Comparison of ENCODE assay signal across 8 cellular contexts in genomic region chr1:114780344-114781226, GRCh38. TPM values are rescaled to one million over a fixed set of nuclear protein-coding genes. Genes with fewer than 3 reads are reported as not detected.
DNase-seq lines count a peak whose midpoint lies in the region; ATAC-seq and TF ChIP-seq lines count a peak whose summit lies in the region.

SIKE1 (minus strand) TSS chr1:114780685; CDS start chr1:114780607, 78 bp downstream.

- peak within 1 kb of the TSS; percentile 96 to 100 (median 98) for H3K4me3 Mint-ChIP-seq in CD4-positive, CD25-positive, alpha-beta regulatory T cell
- peak within 1 kb of the TSS; percentile 98 for H3K4me3 Mint-ChIP-seq in activated CD4-positive, alpha-beta memory T cell treated with anti-CD3 and anti-CD28 coated beads, Interleukin-2, amount 10 ng/mL, durations not matched to agents 7 days and 5 days

- DNase-seq in CD4-positive, CD25-positive, alpha-beta regulatory T cell = peak; percentile 94 to 97 (median 95)
- DNase-seq in HK-2 (ENCODE audit: unreplicated experiment) (peak; percentile 95), NCI-H82 treated with DMSO at 0.1 percent for 48 hours (lab: John Stamatoyannopoulos, UW; ENCODE audit: unreplicated experiment) (peak; percentile 91), ecto neural progenitor cell (ENCODE audit: low spot score) (peak; percentile 93), lower leg skin (ENCODE audit: low spot score in 2 of 2) (peak; percentile 91 to 97)
- peak; percentile 96 for DNase-seq in activated CD4-positive, alpha-beta memory T cell treated with anti-CD3 and anti-CD28 coated beads, Interleukin-2, amount 10 ng/mL, durations not matched to agents 7 days and 5 days
- DNase-seq in stimulated activated CD4-positive, alpha-beta T cell treated with anti-CD3 and anti-CD28 coated beads, Interleukin-4, amount 100 ng/mL, for 48 hours (ENCODE audit: low read depth in 2 of 2) = peak; percentile 80 to 92

- H3K27me3 ChIP-seq in CD4-positive, CD25-positive, alpha-beta regulatory T cell (ENCODE audit: control insufficient read depth, insufficient read depth, low read length) = no peaks in the 10 kb centered on the region

- POLR2A ChIA-PET in activated CD4-positive, alpha-beta memory T cell treated with anti-CD3 and anti-CD28 coated beads, Interleukin-2, amount 10 ng/mL, durations not matched to agents 7 days and 5 days (lab: Charles Lee) = interaction anchor here (0.7 to 5.7 kb wide), 8 partner anchors 10 to 64 kb away, joined by 3 to 56 read pairs (median 4); partner anchors contain the start of genes CSDE1 and NRAS

- CTCF ChIA-PET in activated CD4-positive, alpha-beta memory T cell treated with anti-CD3 and anti-CD28 coated beads, Interleukin-2, amount 10 ng/mL, durations not matched to agents 7 days and 5 days (lab: Charles Lee) = interaction anchor here (1.2 to 1.8 kb wide), 3 partner anchors 25 to 273 kb away, joined by 3 to 5 read pairs (median 4); no protein-coding TSS in a partner anchor

- peaks cover 15% of the 10 kb centered on the region for H3K36me3 Mint-ChIP-seq in CD4-positive, CD25-positive, alpha-beta regulatory T cell
- peaks cover 36% of the 10 kb centered on the region for H3K36me3 Mint-ChIP-seq in activated CD4-positive, alpha-beta memory T cell treated with anti-CD3 and anti-CD28 coated beads, Interleukin-2, amount 10 ng/mL, durations not matched to agents 7 days and 5 days (ENCODE audit: low read depth)

- H3K4me1 ChIP-seq in CD4-positive, CD25-positive, alpha-beta regulatory T cell (ENCODE audit: control insufficient read depth, insufficient read depth, low read length, poor library complexity, severe bottlenecking) = peaks cover 15% of the 10 kb centered on the region

- H3K27ac Mint-ChIP-seq in CD4-positive, CD25-positive, alpha-beta regulatory T cell = peak within 1 kb of the TSS; percentile 98 to 100 (median 99)
- peak within 1 kb of the TSS; percentile 95 for H3K27ac Mint-ChIP-seq in activated CD4-positive, alpha-beta memory T cell treated with anti-CD3 and anti-CD28 coated beads, Interleukin-2, amount 10 ng/mL, durations not matched to agents 7 days and 5 days

- peaks cover 0 to 3% (median 0%) of the 10 kb centered on the region in 7 donors for H3K9me3 Mint-ChIP-seq in CD4-positive, CD25-positive, alpha-beta regulatory T cell
- H3K9me3 Mint-ChIP-seq in activated CD4-positive, alpha-beta memory T cell treated with anti-CD3 and anti-CD28 coated beads, Interleukin-2, amount 10 ng/mL, durations not matched to agents 7 days and 5 days = no peaks in the 10 kb centered on the region

- peak within 1 kb of the TSS; percentile 98 for H3K4me3 ChIP-seq in CD4-positive, CD25-positive, alpha-beta regulatory T cell (ENCODE audit: low read depth, low read length)
- peak within 1 kb of the TSS; percentile 71 for H3K4me3 ChIP-seq in lower leg skin (ENCODE audit: low read depth, poor library complexity, severe bottlenecking)

- peaks cover 19 to 37% (median 27%) of the 10 kb centered on the region in 4 donors for H3K4me1 Mint-ChIP-seq in CD4-positive, CD25-positive, alpha-beta regulatory T cell
- H3K4me1 Mint-ChIP-seq in activated CD4-positive, alpha-beta memory T cell treated with anti-CD3 and anti-CD28 coated beads, Interleukin-2, amount 10 ng/mL, durations not matched to agents 7 days and 5 days = peaks cover 30% of the 10 kb centered on the region

- peak within 1 kb of the TSS; percentile 91 for H3K27ac ChIP-seq in CD4-positive, CD25-positive, alpha-beta regulatory T cell (ENCODE audit: insufficient read depth, low read length, poor library complexity, severe bottlenecking)

- H3K27me3 Mint-ChIP-seq in CD4-positive, CD25-positive, alpha-beta regulatory T cell = no peaks in the 10 kb centered on the region
- H3K27me3 Mint-ChIP-seq in activated CD4-positive, alpha-beta memory T cell treated with anti-CD3 and anti-CD28 coated beads, Interleukin-2, amount 10 ng/mL, durations not matched to agents 7 days and 5 days = peaks cover 11% of the 10 kb centered on the region

- ATAC-seq in CD4-positive, CD25-positive, alpha-beta regulatory T cell (ENCODE audit: low read depth in 2 of 2) = peak; percentile 99
- ATAC-seq in GM19452 (IDR thresholded peaks at IDR 0.05; ENCODE audit: unreplicated experiment) = peak; percentile 99

- H3K36me3 ChIP-seq in CD4-positive, CD25-positive, alpha-beta regulatory T cell (ENCODE audit: control insufficient read depth, insufficient read depth, low read length) = peaks cover 16% of the 10 kb centered on the region

- TF ChIP-seq POLR2A in lower leg skin (IDR thresholded peaks at IDR 0.05) = no peak

- peak in 1 of 3 donors; percentile 39 for TF ChIP-seq CTCF in lower leg skin (IDR thresholded peaks at IDR 0.05)

- WGBS in lower leg skin, 2 donors = 16 to 18% methylated on average over 46 to 52 of the region's 53 CpGs

- H3K9me3 ChIP-seq in CD4-positive, CD25-positive, alpha-beta regulatory T cell (ENCODE audit: control insufficient read depth in 2 of 2, low read length in 2 of 2) = no peaks in the 10 kb centered on the region

- intact Hi-C loops in lower leg skin (cut with DNase I; ENCODE audit: low total_unique reads) = no loop called here

RNA-seq across cellular contexts. Expression of gene SIKE1, which starts in this region (rescaled TPM):
- total RNA-seq in CD4-positive, CD25-positive, alpha-beta regulatory T cell = 51.3 TPM
- 10 to 100 TPM; 28.0 to 39.3 (median 34.6) TPM for polyA plus RNA-seq in CD4-positive, CD25-positive, alpha-beta regulatory T cell
- 10 to 100 TPM; 59.4 to 68.5 TPM for total RNA-seq in activated CD4-positive, alpha-beta memory T cell treated with anti-CD3 and anti-CD28 coated beads, Interleukin-2, amount 10 ng/mL, durations not matched to agents 7 days and 5 days
- 10 to 100 TPM; 47.5 to 57.4 (median 55.4) TPM for total RNA-seq in lower leg skin

Comparison
In these comparisons a context has a peak if more than half of its experiments do, and no peak if none do; other contexts are left out.
1. Peak in every context shown above with its lines: DNase-seq, ATAC-seq, H3K4me3 ChIP-seq and H3K27ac ChIP-seq.